8 cellular contexts compared by ENCODE assay signal in genomic region chr6:63635563-63636515, GRCh38. TPM values are rescaled to one million over a fixed set of nuclear protein-coding genes. Genes with fewer than 3 reads are reported as not detected.
A peak's percentile ranks its signal among the peaks of the same experiment; 100 is the strongest.
DNase-seq lines count a peak whose midpoint lies in the region; ATAC-seq and TF ChIP-seq lines count a peak whose summit lies in the region.

PHF3 (plus strand) TSS chr6:63635802; CDS start chr6:63646552, 10,750 bp downstream.

- ATAC-seq in HG02610 (IDR thresholded peaks at IDR 0.05; ENCODE audit: unreplicated experiment) (peak; percentile 91), SK-N-SH treated with all-trans-retinoic acid at 6 μM for 48 hours (peak; percentile 91)

- no peaks in the 10 kb centered on the region for H3K27me3 Mint-ChIP-seq in activated naive CD4-positive, alpha-beta T cell treated with anti-CD3 and anti-CD28 coated beads, Interleukin-2, amount 50 U/mL, for 24 hours

- H3K4me3 Mint-ChIP-seq in activated naive CD4-positive, alpha-beta T cell treated with anti-CD3 and anti-CD28 coated beads, Interleukin-2, amount 50 U/mL, for 24 hours = peak within 1 kb of the TSS; percentile 94

- TF ChIP-seq POLR2A in GM10847 (IDR thresholded peaks at IDR 0.05; ENCODE audit: extremely low read depth, insufficient read length) = peak; percentile 67

- peak within 1 kb of the TSS; percentile 97 for H3K27ac Mint-ChIP-seq in activated naive CD4-positive, alpha-beta T cell treated with anti-CD3 and anti-CD28 coated beads, Interleukin-2, amount 50 U/mL, for 24 hours

- H3K27ac ChIP-seq in temporal lobe (ENCODE audit: low read depth, low read length) = peak within 1 kb of the TSS; percentile 83

- no peaks in the 10 kb centered on the region for H3K9me3 Mint-ChIP-seq in activated naive CD4-positive, alpha-beta T cell treated with anti-CD3 and anti-CD28 coated beads, Interleukin-2, amount 50 U/mL, for 24 hours

- H3K4me1 Mint-ChIP-seq in activated naive CD4-positive, alpha-beta T cell treated with anti-CD3 and anti-CD28 coated beads, Interleukin-2, amount 50 U/mL, for 24 hours = peaks cover 49% of the 10 kb centered on the region

- H3K36me3 Mint-ChIP-seq in activated naive CD4-positive, alpha-beta T cell treated with anti-CD3 and anti-CD28 coated beads, Interleukin-2, amount 50 U/mL, for 24 hours = no peaks in the 10 kb centered on the region

- DNase-seq in NCI-H1092 treated with DMSO at 0.1 percent for 48 hours (lab: John Stamatoyannopoulos, UW) (peak; percentile 87), globus pallidus (ENCODE audit: low spot score) (peak; percentile 95), occipital lobe (lab: John Stamatoyannopoulos, UW) (peak; percentile 87)

TF ChIP-seq in SK-N-SH treated with all-trans-retinoic acid at 6 μM for 48 hours, 23 proteins besides CTCF, POLR2A, EP300 and RAD21:
- TF ChIP-seq CSRNP3 (CRISPR knock-in tag; IDR thresholded peaks at IDR 0.05) (no peak), RARB (CRISPR knock-in tag; IDR thresholded peaks at IDR 0.05) (no peak), ISL1 (CRISPR knock-in tag; IDR thresholded peaks at IDR 0.05) (no peak), TCF4 (CRISPR knock-in tag; IDR thresholded peaks at IDR 0.05; ENCODE audit: borderline replicate concordance) (no peak), PPARA (CRISPR knock-in tag; IDR thresholded peaks at IDR 0.05; ENCODE audit: borderline replicate concordance) (no peak; the same call in 1 of the 2 replicates), POU6F1 (CRISPR knock-in tag; IDR thresholded peaks at IDR 0.05; ENCODE audit: borderline replicate concordance, low read depth) (no peak), ZFP30 (CRISPR knock-in tag; IDR thresholded peaks at IDR 0.05) (no peak), ZNF565 (CRISPR knock-in tag; conservative IDR thresholded peaks at IDR 0.05; ENCODE audit: low read depth) (0 out of 2 replicates have a peak, but pooled peaks have one; percentile 18), ARNTL (CRISPR knock-in tag; IDR thresholded peaks at IDR 0.05; ENCODE audit: borderline replicate concordance, low read depth) (no peak), ZNF70 (CRISPR knock-in tag; IDR thresholded peaks at IDR 0.05) (peak; percentile 43; the same call in 1 of the 2 replicates), OSR1 (CRISPR knock-in tag; IDR thresholded peaks at IDR 0.05) (no peak), GLIS3 (CRISPR knock-in tag; IDR thresholded peaks at IDR 0.05) (no peak), BACH2 (CRISPR knock-in tag; IDR thresholded peaks at IDR 0.05; ENCODE audit: borderline replicate concordance) (no peak), TSHZ2 (CRISPR knock-in tag; IDR thresholded peaks at IDR 0.05) (no peak), ESRRG (CRISPR knock-in tag; IDR thresholded peaks at IDR 0.05) (no peak), TOX (CRISPR knock-in tag; IDR thresholded peaks at IDR 0.05; ENCODE audit: borderline replicate concordance) (no peak), CREB5 (CRISPR knock-in tag; IDR thresholded peaks at IDR 0.05; ENCODE audit: low read depth) (no peak), SNAI2 (CRISPR knock-in tag; IDR thresholded peaks at IDR 0.05) (peak; percentile 51; the same call in 1 of the 2 replicates), ZNF8 (CRISPR knock-in tag; IDR thresholded peaks at IDR 0.05) (no peak), ZC3H10 (CRISPR knock-in tag; IDR thresholded peaks at IDR 0.05) (no peak), CSDC2 (CRISPR knock-in tag; IDR thresholded peaks at IDR 0.05) (no peak; the same call in 1 of the 2 replicates)

RNA-seq across cellular contexts. Expression of gene PHF3, which starts in this region (rescaled TPM):
- total RNA-seq in occipital lobe (117 TPM), temporal lobe (73.8 TPM)

Comparison
In these comparisons a context has a peak if more than half of its experiments do, and no peak if none do; other contexts are left out.
1. Peak in every context shown above with its lines: DNase-seq, ATAC-seq and H3K27ac ChIP-seq.